Comparison of ENCODE assay signal across 2 cellular contexts in the genomic region with DNA sequence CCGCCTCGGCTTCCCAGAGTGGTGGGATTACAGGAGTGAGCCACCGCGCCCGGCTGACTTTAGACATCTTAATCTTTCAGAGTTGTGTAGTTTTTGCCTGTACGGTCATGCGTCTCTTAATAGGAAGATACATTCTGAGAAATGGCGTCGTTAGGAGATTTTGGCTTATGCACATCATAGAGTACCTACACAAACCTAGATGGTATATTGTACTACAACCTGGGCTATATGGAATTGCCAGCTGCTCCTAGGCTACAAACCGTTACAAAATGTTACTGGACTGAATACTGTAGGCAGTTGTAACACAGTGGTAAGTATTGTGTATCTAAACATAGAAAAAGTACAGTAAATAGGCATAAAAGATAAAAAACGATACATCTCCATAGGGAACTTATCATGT.
TF ChIP-seq lines count a peak whose summit lies in the region.

No MANE protein-coding gene starts in this region.

TF ChIP-seq in SK-N-SH, 30 proteins besides CTCF, POLR2A, EP300 and RAD21:
- TF ChIP-seq, protein P1, sequence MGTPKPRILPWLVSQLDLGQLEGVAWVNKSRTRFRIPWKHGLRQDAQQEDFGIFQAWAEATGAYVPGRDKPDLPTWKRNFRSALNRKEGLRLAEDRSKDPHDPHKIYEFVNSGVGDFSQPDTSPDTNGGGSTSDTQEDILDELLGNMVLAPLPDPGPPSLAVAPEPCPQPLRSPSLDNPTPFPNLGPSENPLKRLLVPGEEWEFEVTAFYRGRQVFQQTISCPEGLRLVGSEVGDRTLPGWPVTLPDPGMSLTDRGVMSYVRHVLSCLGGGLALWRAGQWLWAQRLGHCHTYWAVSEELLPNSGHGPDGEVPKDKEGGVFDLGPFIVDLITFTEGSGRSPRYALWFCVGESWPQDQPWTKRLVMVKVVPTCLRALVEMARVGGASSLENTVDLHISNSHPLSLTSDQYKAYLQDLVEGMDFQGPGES (IDR thresholded peaks at IDR 0.05; ENCODE audit: low read depth, low read length), result no peak
- TF ChIP-seq, protein P2, sequence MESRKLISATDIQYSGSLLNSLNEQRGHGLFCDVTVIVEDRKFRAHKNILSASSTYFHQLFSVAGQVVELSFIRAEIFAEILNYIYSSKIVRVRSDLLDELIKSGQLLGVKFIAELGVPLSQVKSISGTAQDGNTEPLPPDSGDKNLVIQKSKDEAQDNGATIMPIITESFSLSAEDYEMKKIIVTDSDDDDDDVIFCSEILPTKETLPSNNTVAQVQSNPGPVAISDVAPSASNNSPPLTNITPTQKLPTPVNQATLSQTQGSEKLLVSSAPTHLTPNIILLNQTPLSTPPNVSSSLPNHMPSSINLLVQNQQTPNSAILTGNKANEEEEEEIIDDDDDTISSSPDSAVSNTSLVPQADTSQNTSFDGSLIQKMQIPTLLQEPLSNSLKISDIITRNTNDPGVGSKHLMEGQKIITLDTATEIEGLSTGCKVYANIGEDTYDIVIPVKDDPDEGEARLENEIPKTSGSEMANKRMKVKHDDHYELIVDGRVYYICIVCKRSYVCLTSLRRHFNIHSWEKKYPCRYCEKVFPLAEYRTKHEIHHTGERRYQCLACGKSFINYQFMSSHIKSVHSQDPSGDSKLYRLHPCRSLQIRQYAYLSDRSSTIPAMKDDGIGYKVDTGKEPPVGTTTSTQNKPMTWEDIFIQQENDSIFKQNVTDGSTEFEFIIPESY (IDR thresholded peaks at IDR 0.05; ENCODE audit: borderline replicate concordance, low read depth), result no peak
- TF ChIP-seq, protein P3, sequence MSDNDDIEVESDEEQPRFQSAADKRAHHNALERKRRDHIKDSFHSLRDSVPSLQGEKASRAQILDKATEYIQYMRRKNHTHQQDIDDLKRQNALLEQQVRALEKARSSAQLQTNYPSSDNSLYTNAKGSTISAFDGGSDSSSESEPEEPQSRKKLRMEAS (IDR thresholded peaks at IDR 0.05; ENCODE audit: low read depth), result no peak
- TF ChIP-seq USF1 (IDR thresholded peaks at IDR 0.05; ENCODE audit: borderline replicate concordance, low read depth) (no peak), CHD2 (IDR thresholded peaks at IDR 0.05; ENCODE audit: low read length, partially characterized antibody) (no peak), FOXJ3 (CRISPR knock-in tag; IDR thresholded peaks at IDR 0.05) (no peak), ELF1 (IDR thresholded peaks at IDR 0.05) (no peak), RXRA (IDR thresholded peaks at IDR 0.05; ENCODE audit: borderline replicate concordance, low read depth) (no peak), SIN3A (IDR thresholded peaks at IDR 0.05; ENCODE audit: borderline replicate concordance, low read depth, low read length) (no peak), POLR2AphosphoS5 (IDR thresholded peaks at IDR 0.05; ENCODE audit: low read depth, low read length) (no peak), PBX3 (IDR thresholded peaks at IDR 0.05) (no peak), EZH2phosphoT487 (IDR thresholded peaks at IDR 0.05; ENCODE audit: borderline replicate concordance, low read depth) (no peak), TCF12 (IDR thresholded peaks at IDR 0.05) (no peak), RCOR1 (IDR thresholded peaks at IDR 0.05; ENCODE audit: low read length) (no peak), SMC3 (IDR thresholded peaks at IDR 0.05; ENCODE audit: low read depth, low read length) (no peak), MXI1 (IDR thresholded peaks at IDR 0.05; ENCODE audit: low read depth, low read length) (no peak), MEF2A (IDR thresholded peaks at IDR 0.05; ENCODE audit: borderline replicate concordance, low read depth) (no peak)

TF ChIP-seq in SK-N-SH treated with all-trans-retinoic acid at 6 μM for 48 hours, 23 proteins besides CTCF, POLR2A, EP300 and RAD21:
- TF ChIP-seq ZFP30 (CRISPR knock-in tag; IDR thresholded peaks at IDR 0.05) (no peak), ZNF70 (CRISPR knock-in tag; IDR thresholded peaks at IDR 0.05) (no peak), OSR1 (CRISPR knock-in tag; IDR thresholded peaks at IDR 0.05) (no peak), TCF4 (CRISPR knock-in tag; IDR thresholded peaks at IDR 0.05; ENCODE audit: borderline replicate concordance) (no peak), TOX (CRISPR knock-in tag; IDR thresholded peaks at IDR 0.05; ENCODE audit: borderline replicate concordance) (no peak), ZC3H10 (CRISPR knock-in tag; IDR thresholded peaks at IDR 0.05) (no peak), ZNF8 (CRISPR knock-in tag; IDR thresholded peaks at IDR 0.05) (no peak), CSDC2 (CRISPR knock-in tag; IDR thresholded peaks at IDR 0.05) (no peak), ZFP3 (CRISPR knock-in tag; IDR thresholded peaks at IDR 0.05) (no peak), ISL1 (CRISPR knock-in tag; IDR thresholded peaks at IDR 0.05) (no peak), RARB (CRISPR knock-in tag; IDR thresholded peaks at IDR 0.05) (no peak), SNAI2 (CRISPR knock-in tag; IDR thresholded peaks at IDR 0.05) (no peak), ESRRG (CRISPR knock-in tag; IDR thresholded peaks at IDR 0.05) (no peak), ARNTL (CRISPR knock-in tag; IDR thresholded peaks at IDR 0.05; ENCODE audit: borderline replicate concordance, low read depth) (no peak), PPARA (CRISPR knock-in tag; IDR thresholded peaks at IDR 0.05; ENCODE audit: borderline replicate concordance) (no peak), TSHZ2 (CRISPR knock-in tag; IDR thresholded peaks at IDR 0.05) (no peak)
- TF ChIP-seq, protein P4, sequence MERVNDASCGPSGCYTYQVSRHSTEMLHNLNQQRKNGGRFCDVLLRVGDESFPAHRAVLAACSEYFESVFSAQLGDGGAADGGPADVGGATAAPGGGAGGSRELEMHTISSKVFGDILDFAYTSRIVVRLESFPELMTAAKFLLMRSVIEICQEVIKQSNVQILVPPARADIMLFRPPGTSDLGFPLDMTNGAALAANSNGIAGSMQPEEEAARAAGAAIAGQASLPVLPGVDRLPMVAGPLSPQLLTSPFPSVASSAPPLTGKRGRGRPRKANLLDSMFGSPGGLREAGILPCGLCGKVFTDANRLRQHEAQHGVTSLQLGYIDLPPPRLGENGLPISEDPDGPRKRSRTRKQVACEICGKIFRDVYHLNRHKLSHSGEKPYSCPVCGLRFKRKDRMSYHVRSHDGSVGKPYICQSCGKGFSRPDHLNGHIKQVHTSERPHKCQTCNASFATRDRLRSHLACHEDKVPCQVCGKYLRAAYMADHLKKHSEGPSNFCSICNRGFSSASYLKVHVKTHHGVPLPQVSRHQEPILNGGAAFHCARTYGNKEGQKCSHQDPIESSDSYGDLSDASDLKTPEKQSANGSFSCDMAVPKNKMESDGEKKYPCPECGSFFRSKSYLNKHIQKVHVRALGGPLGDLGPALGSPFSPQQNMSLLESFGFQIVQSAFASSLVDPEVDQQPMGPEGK (CRISPR knock-in tag; IDR thresholded peaks at IDR 0.05; ENCODE audit: borderline replicate concordance), result no peak
- TF ChIP-seq, protein P5, sequence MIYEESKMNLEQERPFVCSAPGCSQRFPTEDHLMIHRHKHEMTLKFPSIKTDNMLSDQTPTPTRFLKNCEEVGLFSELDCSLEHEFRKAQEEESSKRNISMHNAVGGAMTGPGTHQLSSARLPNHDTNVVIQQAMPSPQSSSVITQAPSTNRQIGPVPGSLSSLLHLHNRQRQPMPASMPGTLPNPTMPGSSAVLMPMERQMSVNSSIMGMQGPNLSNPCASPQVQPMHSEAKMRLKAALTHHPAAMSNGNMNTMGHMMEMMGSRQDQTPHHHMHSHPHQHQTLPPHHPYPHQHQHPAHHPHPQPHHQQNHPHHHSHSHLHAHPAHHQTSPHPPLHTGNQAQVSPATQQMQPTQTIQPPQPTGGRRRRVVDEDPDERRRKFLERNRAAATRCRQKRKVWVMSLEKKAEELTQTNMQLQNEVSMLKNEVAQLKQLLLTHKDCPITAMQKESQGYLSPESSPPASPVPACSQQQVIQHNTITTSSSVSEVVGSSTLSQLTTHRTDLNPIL (CRISPR knock-in tag; IDR thresholded peaks at IDR 0.05; ENCODE audit: low read depth), result no peak
- TF ChIP-seq, protein P6, sequence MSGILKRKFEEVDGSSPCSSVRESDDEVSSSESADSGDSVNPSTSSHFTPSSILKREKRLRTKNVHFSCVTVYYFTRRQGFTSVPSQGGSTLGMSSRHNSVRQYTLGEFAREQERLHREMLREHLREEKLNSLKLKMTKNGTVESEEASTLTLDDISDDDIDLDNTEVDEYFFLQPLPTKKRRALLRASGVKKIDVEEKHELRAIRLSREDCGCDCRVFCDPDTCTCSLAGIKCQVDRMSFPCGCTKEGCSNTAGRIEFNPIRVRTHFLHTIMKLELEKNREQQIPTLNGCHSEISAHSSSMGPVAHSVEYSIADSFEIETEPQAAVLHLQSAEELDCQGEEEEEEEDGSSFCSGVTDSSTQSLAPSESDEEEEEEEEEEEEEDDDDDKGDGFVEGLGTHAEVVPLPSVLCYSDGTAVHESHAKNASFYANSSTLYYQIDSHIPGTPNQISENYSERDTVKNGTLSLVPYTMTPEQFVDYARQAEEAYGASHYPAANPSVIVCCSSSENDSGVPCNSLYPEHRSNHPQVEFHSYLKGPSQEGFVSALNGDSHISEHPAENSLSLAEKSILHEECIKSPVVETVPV (CRISPR knock-in tag; IDR thresholded peaks at IDR 0.05), result no peak
TF ChIP-seq in SK-N-SH treated with all-trans-retinoic acid at 6 μM for 48 hours: peak in this region for 0.
